In genomic region chr2:43293744-43294695, GRCh38 we compare ENCODE assay signal across 8 cellular contexts.
A peak's percentile ranks its signal among the peaks of the same experiment; 100 is the strongest.
DNase-seq lines count a peak whose midpoint lies in the region; ATAC-seq lines count a peak whose summit lies in the region.

No MANE protein-coding gene starts in this region.

- H3K27ac Mint-ChIP-seq in activated T-helper 1 cell treated with anti-CD3 and anti-CD28 coated beads, Interleukin-12 subunit alpha, Interleukin-12 subunit beta, Interleukin-2, Interleukin-4 antibody, amounts not matched to agents 30 ng/mL and 10 ng/mL and 1 ng/mL, durations not matched to agents 14 hours and 24 hours and 36 hours, result peak overlapping the region; percentile 77

- intact Hi-C loops in activated T-helper 1 cell treated with anti-CD3 and anti-CD28 coated beads, Interleukin-12 subunit alpha, Interleukin-12 subunit beta, Interleukin-2, Interleukin-4 antibody, amounts not matched to agents 30 ng/mL and 10 ng/mL and 1 ng/mL, durations not matched to agents 14 hours and 24 hours and 36 hours (cut with micrococcal nuclease), result loop anchor here (1.0 to 10.0 kb wide), 10 partner anchors 9 to 481 kb away; partner anchors contain the start of genes DYNC2LI1 and THADA
- intact Hi-C loops in left cardiac atrium (cut with DNase I), result no loop called here

- H3K27me3 Mint-ChIP-seq in activated T-helper 1 cell treated with anti-CD3 and anti-CD28 coated beads, Interleukin-12 subunit alpha, Interleukin-12 subunit beta, Interleukin-2, Interleukin-4 antibody, amounts not matched to agents 30 ng/mL and 10 ng/mL and 1 ng/mL, durations not matched to agents 14 hours and 24 hours and 36 hours (ENCODE audit: insufficient read depth), result no peaks in the 10 kb centered on the region

- H3K4me3 Mint-ChIP-seq in activated T-helper 1 cell treated with anti-CD3 and anti-CD28 coated beads, Interleukin-12 subunit alpha, Interleukin-12 subunit beta, Interleukin-2, Interleukin-4 antibody, amounts not matched to agents 30 ng/mL and 10 ng/mL and 1 ng/mL, durations not matched to agents 14 hours and 24 hours and 36 hours, result peak overlapping the region; percentile 35

- peaks cover 37% of the 10 kb centered on the region for H3K36me3 Mint-ChIP-seq in activated T-helper 1 cell treated with anti-CD3 and anti-CD28 coated beads, Interleukin-12 subunit alpha, Interleukin-12 subunit beta, Interleukin-2, Interleukin-4 antibody, amounts not matched to agents 30 ng/mL and 10 ng/mL and 1 ng/mL, durations not matched to agents 14 hours and 24 hours and 36 hours (ENCODE audit: low read depth)

- H3K4me1 Mint-ChIP-seq in activated T-helper 1 cell treated with anti-CD3 and anti-CD28 coated beads, Interleukin-12 subunit alpha, Interleukin-12 subunit beta, Interleukin-2, Interleukin-4 antibody, amounts not matched to agents 30 ng/mL and 10 ng/mL and 1 ng/mL, durations not matched to agents 14 hours and 24 hours and 36 hours (ENCODE audit: low read depth), result peaks cover 34% of the 10 kb centered on the region

- ATAC-seq in HG02623 (IDR thresholded peaks at IDR 0.05; ENCODE audit: unreplicated experiment), result peak; percentile 99
- peak; percentile 78 to 98 for ATAC-seq in left cardiac atrium

- no peaks in the 10 kb centered on the region for H3K9me3 Mint-ChIP-seq in activated T-helper 1 cell treated with anti-CD3 and anti-CD28 coated beads, Interleukin-12 subunit alpha, Interleukin-12 subunit beta, Interleukin-2, Interleukin-4 antibody, amounts not matched to agents 30 ng/mL and 10 ng/mL and 1 ng/mL, durations not matched to agents 14 hours and 24 hours and 36 hours

- DNase-seq in activated T-cell treated with anti-CD3 and anti-CD28 coated beads for 24 hours (ENCODE audit: low read depth) (peak; percentile 53), NAMALWA (ENCODE audit: low spot score) (peak; percentile 52), left cardiac atrium (no peak), ecto neural progenitor cell (ENCODE audit: low spot score) (no peak)
- DNase-seq in activated T-cell treated with anti-CD3 and anti-CD28 coated beads, Interleukin-2, amount 50 U/mL, for 1 hour, result no peak
- peak; percentile 66 for DNase-seq in activated T-helper 1 cell treated with anti-CD3 and anti-CD28 coated beads, Interleukin-12 subunit alpha, Interleukin-12 subunit beta, Interleukin-2, Interleukin-4 antibody, amounts not matched to agents 30 ng/mL and 10 ng/mL and 1 ng/mL, durations not matched to agents 14 hours and 24 hours and 36 hours (ENCODE audit: low spot score)
- peak; percentile 62 for DNase-seq in stimulated activated CD4-positive, alpha-beta T cell treated with anti-CD3 and anti-CD28 coated beads, Interleukin-1b, Interleukin-23, amount 100 ng/mL, for 48 hours

Comparison
In these comparisons a context has a peak if more than half of its experiments do, and no peak if none do; other contexts are left out.
1. DNase-seq: peak in activated T-cell treated with anti-CD3 and anti-CD28 coated beads for 24 hours (single experiment), NAMALWA (single experiment), activated T-helper 1 cell treated with anti-CD3 and anti-CD28 coated beads, Interleukin-12 subunit alpha, Interleukin-12 subunit beta, Interleukin-2, Interleukin-4 antibody, amounts not matched to agents 30 ng/mL and 10 ng/mL and 1 ng/mL, durations not matched to agents 14 hours and 24 hours and 36 hours (single experiment) and stimulated activated CD4-positive, alpha-beta T cell treated with anti-CD3 and anti-CD28 coated beads, Interleukin-1b, Interleukin-23, amount 100 ng/mL, for 48 hours (single experiment); none in activated T-cell treated with anti-CD3 and anti-CD28 coated beads, Interleukin-2, amount 50 U/mL, for 1 hour (single experiment), left cardiac atrium (single experiment) and ecto neural progenitor cell (single experiment).